ENCODE assay signal across 1 cellular context in the genomic region with DNA sequence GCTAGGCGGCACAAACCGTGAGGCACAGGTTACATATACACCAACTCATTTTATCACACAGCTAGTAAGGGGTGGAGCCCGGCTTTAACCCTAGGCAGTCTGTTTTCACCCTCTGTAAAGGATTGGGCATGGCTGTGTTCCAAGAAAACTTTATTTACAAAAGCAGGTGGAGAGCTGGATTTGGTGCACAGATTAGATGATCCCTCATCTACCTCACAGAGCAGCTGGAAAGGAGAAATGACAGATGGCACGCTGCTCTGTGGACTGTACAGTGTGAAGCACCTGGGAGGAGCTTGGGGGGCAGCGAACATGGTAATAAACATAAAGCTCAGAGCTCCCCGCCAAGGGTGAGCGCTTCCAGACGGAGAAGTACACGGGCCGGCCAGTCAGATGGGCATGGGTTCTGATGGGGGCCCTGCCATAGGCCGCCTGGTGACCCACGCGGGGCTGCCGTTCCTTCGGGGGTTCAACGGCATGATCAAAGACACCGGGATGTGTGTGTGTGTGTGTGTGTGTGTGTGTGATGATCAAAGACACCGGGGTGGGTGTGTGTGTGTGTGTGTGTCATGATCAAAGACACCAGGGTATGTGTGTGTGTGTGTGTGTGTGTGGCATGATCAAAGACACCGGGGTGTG.
TF ChIP-seq lines count a peak whose summit lies in the region.

No MANE protein-coding gene starts in this region.

TF ChIP-seq in HepG2, 621 proteins besides CTCF, POLR2A, EP300 and RAD21 (continues in another document):
- TF ChIP-seq ZNF17 (CRISPR knock-in tag; IDR thresholded peaks at IDR 0.05) = no peak
- TF ChIP-seq KLF12 (CRISPR knock-in tag; IDR thresholded peaks at IDR 0.05; ENCODE audit: borderline replicate concordance) = no peak
- TF ChIP-seq MIER2 (CRISPR knock-in tag; IDR thresholded peaks at IDR 0.05) = no peak
- TF ChIP-seq CBX2 (IDR thresholded peaks at IDR 0.05; ENCODE audit: low read depth, low read length) = no peak
- no peak for TF ChIP-seq CBX2 (CRISPR knock-in tag; IDR thresholded peaks at IDR 0.05; ENCODE audit: low read depth)
- TF ChIP-seq SAP130 (CRISPR knock-in tag; IDR thresholded peaks at IDR 0.05; ENCODE audit: low read depth) = peak; percentile 78
- no peak for TF ChIP-seq BRCA1 (CRISPR knock-in tag; IDR thresholded peaks at IDR 0.05)
- TF ChIP-seq SMARCC2 (IDR thresholded peaks at IDR 0.05) = no peak
- TF ChIP-seq SP140L (CRISPR knock-in tag; IDR thresholded peaks at IDR 0.05; ENCODE audit: borderline replicate concordance) = no peak
- TF ChIP-seq, protein P1, sequence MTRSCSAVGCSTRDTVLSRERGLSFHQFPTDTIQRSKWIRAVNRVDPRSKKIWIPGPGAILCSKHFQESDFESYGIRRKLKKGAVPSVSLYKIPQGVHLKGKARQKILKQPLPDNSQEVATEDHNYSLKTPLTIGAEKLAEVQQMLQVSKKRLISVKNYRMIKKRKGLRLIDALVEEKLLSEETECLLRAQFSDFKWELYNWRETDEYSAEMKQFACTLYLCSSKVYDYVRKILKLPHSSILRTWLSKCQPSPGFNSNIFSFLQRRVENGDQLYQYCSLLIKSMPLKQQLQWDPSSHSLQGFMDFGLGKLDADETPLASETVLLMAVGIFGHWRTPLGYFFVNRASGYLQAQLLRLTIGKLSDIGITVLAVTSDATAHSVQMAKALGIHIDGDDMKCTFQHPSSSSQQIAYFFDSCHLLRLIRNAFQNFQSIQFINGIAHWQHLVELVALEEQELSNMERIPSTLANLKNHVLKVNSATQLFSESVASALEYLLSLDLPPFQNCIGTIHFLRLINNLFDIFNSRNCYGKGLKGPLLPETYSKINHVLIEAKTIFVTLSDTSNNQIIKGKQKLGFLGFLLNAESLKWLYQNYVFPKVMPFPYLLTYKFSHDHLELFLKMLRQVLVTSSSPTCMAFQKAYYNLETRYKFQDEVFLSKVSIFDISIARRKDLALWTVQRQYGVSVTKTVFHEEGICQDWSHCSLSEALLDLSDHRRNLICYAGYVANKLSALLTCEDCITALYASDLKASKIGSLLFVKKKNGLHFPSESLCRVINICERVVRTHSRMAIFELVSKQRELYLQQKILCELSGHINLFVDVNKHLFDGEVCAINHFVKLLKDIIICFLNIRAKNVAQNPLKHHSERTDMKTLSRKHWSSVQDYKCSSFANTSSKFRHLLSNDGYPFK (CRISPR knock-in tag; IDR thresholded peaks at IDR 0.05; ENCODE audit: borderline replicate concordance) = no peak
- no peak for TF ChIP-seq SRSF4 (IDR thresholded peaks at IDR 0.05; ENCODE audit: low read depth, low read length, poor library complexity, severe bottlenecking)
- TF ChIP-seq SOX13 (IDR thresholded peaks at IDR 0.05) = no peak
- TF ChIP-seq SOX13 (CRISPR knock-in tag; conservative IDR thresholded peaks at IDR 0.05 in 1 of 2, IDR thresholded peaks at IDR 0.05 in 1 of 2) = no peak
- TF ChIP-seq ZNF800 (CRISPR knock-in tag; IDR thresholded peaks at IDR 0.05) = no peak
- no peak for TF ChIP-seq ZFX (CRISPR knock-in tag; IDR thresholded peaks at IDR 0.05; ENCODE audit: low read depth)
- TF ChIP-seq DNMT1 (CRISPR knock-in tag; IDR thresholded peaks at IDR 0.05) = no peak
- TF ChIP-seq TBX3 (IDR thresholded peaks at IDR 0.05; ENCODE audit: borderline replicate concordance) = peak; percentile 68; the same call in 1 of the 2 replicates
- 0 out of 2 replicates have a peak, but pooled peaks have one; percentile 53 for TF ChIP-seq ZXDC (CRISPR knock-in tag; IDR thresholded peaks at IDR 0.05)
- no peak for TF ChIP-seq HOXA3 (CRISPR knock-in tag; IDR thresholded peaks at IDR 0.05)
- TF ChIP-seq ZNF746 (CRISPR knock-in tag; IDR thresholded peaks at IDR 0.05) = 0 out of 2 replicates have a peak, but pooled peaks have one; percentile 6
- no peak for TF ChIP-seq ZNF18 (CRISPR knock-in tag; IDR thresholded peaks at IDR 0.05; ENCODE audit: insufficient replicate concordance)
- no peak for TF ChIP-seq FOXK2 (IDR thresholded peaks at IDR 0.05)
- TF ChIP-seq ZNF280D (CRISPR knock-in tag; IDR thresholded peaks at IDR 0.05) = no peak
- no peak for TF ChIP-seq HHEX (CRISPR knock-in tag; IDR thresholded peaks at IDR 0.05)
- TF ChIP-seq ZKSCAN8 (CRISPR knock-in tag; IDR thresholded peaks at IDR 0.05; ENCODE audit: borderline replicate concordance) = no peak
- TF ChIP-seq ZNF850 (CRISPR knock-in tag; conservative IDR thresholded peaks at IDR 0.05) = no peak
- TF ChIP-seq ZNF44 (CRISPR knock-in tag; IDR thresholded peaks at IDR 0.05) = no peak
- TF ChIP-seq TOE1 (CRISPR knock-in tag; IDR thresholded peaks at IDR 0.05) = no peak
- no peak for TF ChIP-seq HNF4G (IDR thresholded peaks at IDR 0.05; ENCODE audit: borderline replicate concordance, low read depth, low read length)
- TF ChIP-seq HNF4G (CRISPR knock-in tag; IDR thresholded peaks at IDR 0.05; ENCODE audit: borderline replicate concordance, low read depth) = 0 out of 2 replicates have a peak, but pooled peaks have one; percentile 15
- TF ChIP-seq EZH2 (conservative IDR thresholded peaks at IDR 0.05; ENCODE audit: low read depth, low read length) = no peak
- no peak for TF ChIP-seq YY1 (IDR thresholded peaks at IDR 0.05; ENCODE audit: insufficient read depth, insufficient replicate concordance, low read depth, low read length)
- TF ChIP-seq, protein P2, sequence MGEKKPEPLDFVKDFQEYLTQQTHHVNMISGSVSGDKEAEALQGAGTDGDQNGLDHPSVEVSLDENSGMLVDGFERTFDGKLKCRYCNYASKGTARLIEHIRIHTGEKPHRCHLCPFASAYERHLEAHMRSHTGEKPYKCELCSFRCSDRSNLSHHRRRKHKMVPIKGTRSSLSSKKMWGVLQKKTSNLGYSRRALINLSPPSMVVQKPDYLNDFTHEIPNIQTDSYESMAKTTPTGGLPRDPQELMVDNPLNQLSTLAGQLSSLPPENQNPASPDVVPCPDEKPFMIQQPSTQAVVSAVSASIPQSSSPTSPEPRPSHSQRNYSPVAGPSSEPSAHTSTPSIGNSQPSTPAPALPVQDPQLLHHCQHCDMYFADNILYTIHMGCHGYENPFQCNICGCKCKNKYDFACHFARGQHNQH (CRISPR knock-in tag; IDR thresholded peaks at IDR 0.05) = no peak
- TF ChIP-seq DMAP1 (CRISPR knock-in tag; IDR thresholded peaks at IDR 0.05) = 0 out of 2 replicates have a peak, but pooled peaks have one; percentile 25
- TF ChIP-seq IKZF1 (IDR thresholded peaks at IDR 0.05) = no peak
- peak; percentile 40; the same call in 1 of the 2 replicates for TF ChIP-seq MYC (CRISPR knock-in tag; IDR thresholded peaks at IDR 0.05; ENCODE audit: borderline replicate concordance)
- TF ChIP-seq CEBPB (IDR thresholded peaks at IDR 0.05; ENCODE audit: borderline replicate concordance, low read depth, low read length) = no peak
- peak; percentile 95 for TF ChIP-seq ZNF652 (CRISPR knock-in tag; IDR thresholded peaks at IDR 0.05; ENCODE audit: borderline replicate concordance, low read depth)
- TF ChIP-seq ZNF33A (CRISPR knock-in tag; IDR thresholded peaks at IDR 0.05; ENCODE audit: borderline replicate concordance) = no peak
- no peak for TF ChIP-seq ZNF720 (CRISPR knock-in tag; IDR thresholded peaks at IDR 0.05)
- TF ChIP-seq GABPA (IDR thresholded peaks at IDR 0.05; ENCODE audit: low read depth, low read length) = no peak
- 0 out of 2 replicates have a peak, but pooled peaks have one; percentile 14 for TF ChIP-seq GABPA (CRISPR knock-in tag; IDR thresholded peaks at IDR 0.05; ENCODE audit: low read depth)
- no peak for TF ChIP-seq REPIN1 (CRISPR knock-in tag; IDR thresholded peaks at IDR 0.05; ENCODE audit: borderline replicate concordance, low read depth)
- TF ChIP-seq, protein P3, sequence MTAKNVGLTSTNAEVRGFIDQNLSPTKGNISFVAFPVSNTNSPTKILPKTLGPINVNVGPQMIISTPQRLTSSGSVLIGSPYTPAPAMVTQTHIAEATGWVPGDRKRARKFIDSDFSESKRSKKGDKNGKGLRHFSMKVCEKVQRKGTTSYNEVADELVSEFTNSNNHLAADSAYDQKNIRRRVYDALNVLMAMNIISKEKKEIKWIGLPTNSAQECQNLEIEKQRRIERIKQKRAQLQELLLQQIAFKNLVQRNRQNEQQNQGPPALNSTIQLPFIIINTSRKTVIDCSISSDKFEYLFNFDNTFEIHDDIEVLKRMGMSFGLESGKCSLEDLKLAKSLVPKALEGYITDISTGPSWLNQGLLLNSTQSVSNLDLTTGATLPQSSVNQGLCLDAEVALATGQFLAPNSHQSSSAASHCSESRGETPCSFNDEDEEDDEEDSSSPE (CRISPR knock-in tag; IDR thresholded peaks at IDR 0.05) = no peak
- no peak for TF ChIP-seq PPARG (CRISPR knock-in tag; conservative IDR thresholded peaks at IDR 0.05)
- TF ChIP-seq REXO4 (CRISPR knock-in tag; IDR thresholded peaks at IDR 0.05; ENCODE audit: borderline replicate concordance) = no peak
- no peak for TF ChIP-seq NFIB (CRISPR knock-in tag; IDR thresholded peaks at IDR 0.05; ENCODE audit: borderline replicate concordance)
- no peak for TF ChIP-seq ZBTB43 (CRISPR knock-in tag; conservative IDR thresholded peaks at IDR 0.05)
- TF ChIP-seq PHF20 (CRISPR knock-in tag; IDR thresholded peaks at IDR 0.05) = no peak
- TF ChIP-seq JUN (CRISPR knock-in tag; IDR thresholded peaks at IDR 0.05) = no peak
- TF ChIP-seq KAT7 (CRISPR knock-in tag; IDR thresholded peaks at IDR 0.05; ENCODE audit: borderline replicate concordance) = no peak
- no peak; the same call in 1 of the 2 replicates for TF ChIP-seq ZNF607 (CRISPR knock-in tag; IDR thresholded peaks at IDR 0.05; ENCODE audit: borderline replicate concordance)
